In the genomic region with DNA sequence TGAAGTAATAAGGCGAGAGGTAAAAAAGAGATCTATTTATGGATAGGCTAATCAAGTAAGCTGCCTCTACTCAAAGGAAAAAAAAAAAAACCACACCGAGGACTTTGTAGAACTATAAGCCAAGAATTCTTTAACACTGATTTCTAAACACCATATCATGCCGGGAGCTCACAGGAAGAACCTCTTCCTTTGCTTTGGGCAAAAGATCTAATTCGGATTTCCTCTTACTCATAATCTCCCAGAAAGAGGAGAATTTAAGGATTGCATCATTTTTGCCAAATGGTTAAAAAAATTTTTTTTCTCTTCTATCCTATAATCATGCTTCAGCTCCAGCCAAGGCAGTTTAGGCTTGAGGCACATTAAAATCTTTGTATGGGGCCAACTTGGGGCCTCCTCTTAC, we compare ENCODE assay signal across 14 cellular contexts.
A peak's percentile ranks its signal among the peaks of the same experiment; 100 is the strongest.
DNase-seq lines count a peak whose midpoint lies in the region; ATAC-seq and TF ChIP-seq lines count a peak whose summit lies in the region.
"Had no signal": no experiment of that assay in that cellular context is flagged by ENCODE, and none has a peak within 500 bp of the region (broad histone marks: within the 10 kb centered on the region; RNA-seq: fewer than 3 reads in every experiment).

No MANE protein-coding gene starts in this region.

- TF ChIP-seq EP300 in sigmoid colon (IDR thresholded peaks at IDR 0.05): no peak

- CTCF ChIA-PET in activated CD4-positive, alpha-beta T cell treated with anti-CD3 and anti-CD28 coated beads for 36 hours (lab: Charles Lee): no interaction called here
- CTCF ChIA-PET in T-cell (lab: Charles Lee): interaction anchor here (0.6 to 1.1 kb wide), 3 partner anchors 42 to 1802 kb away, joined by 3 to 4 read pairs (median 3); no protein-coding TSS in a partner anchor

- intact Hi-C loops in activated CD4-positive, alpha-beta T cell treated with anti-CD3 and anti-CD28 coated beads for 36 hours (cut with DNase I, micrococcal nuclease): no loop called here
- intact Hi-C loops in sigmoid colon (cut with DNase I): no loop called here

- no peak overlapping the region for H3K4me3 ChIP-seq in sigmoid colon
- H3K4me3 ChIP-seq: SJCRH30, spleen had no signal

- peaks cover 0 to 47% (median 5%) of the 10 kb centered on the region in 4 donors for H3K36me3 ChIP-seq in sigmoid colon
- H3K36me3 ChIP-seq: SJCRH30 had no signal

- H3K9me3 Mint-ChIP-seq in activated CD4-positive, alpha-beta T cell treated with anti-CD3 and anti-CD28 coated beads for 36 hours (ENCODE audit: low read depth): no peaks in the 10 kb centered on the region
- no peaks in the 10 kb centered on the region for H3K9me3 Mint-ChIP-seq in T-cell
- H3K9me3 Mint-ChIP-seq in stimulated activated effector memory CD8-positive, alpha-beta T cell treated with anti-CD3 and anti-CD28 coated beads, Interleukin-12 subunit alpha, Interleukin-12 subunit beta, amount 100 ng/mL, for 72 hours: no peaks in the 10 kb centered on the region
- H3K9me3 Mint-ChIP-seq: activated naive CD4-positive, alpha-beta T cell treated with anti-CD3 and anti-CD28 coated beads for 36 hours had no signal

- no peaks in the 10 kb centered on the region for H3K4me1 ChIP-seq in sigmoid colon
- H3K4me1 ChIP-seq: SJCRH30 had no signal

- no peak overlapping the region for H3K4me3 Mint-ChIP-seq in activated CD4-positive, alpha-beta T cell treated with anti-CD3 and anti-CD28 coated beads for 36 hours
- peak overlapping the region in 1 of 3 donors; percentile 39 for H3K4me3 Mint-ChIP-seq in T-cell
- H3K4me3 Mint-ChIP-seq in stimulated activated effector memory CD8-positive, alpha-beta T cell treated with anti-CD3 and anti-CD28 coated beads, Interleukin-12 subunit alpha, Interleukin-12 subunit beta, amount 100 ng/mL, for 72 hours: no peak overlapping the region
- H3K4me3 Mint-ChIP-seq: activated naive CD4-positive, alpha-beta T cell treated with anti-CD3 and anti-CD28 coated beads for 36 hours had no signal

- H3K36me3 Mint-ChIP-seq in activated CD4-positive, alpha-beta T cell treated with anti-CD3 and anti-CD28 coated beads for 36 hours (ENCODE audit: low read depth): peaks cover 70% of the 10 kb centered on the region
- peaks cover 54% of the 10 kb centered on the region for H3K36me3 Mint-ChIP-seq in T-cell
- H3K36me3 Mint-ChIP-seq in stimulated activated effector memory CD8-positive, alpha-beta T cell treated with anti-CD3 and anti-CD28 coated beads, Interleukin-12 subunit alpha, Interleukin-12 subunit beta, amount 100 ng/mL, for 72 hours: peaks cover 52% of the 10 kb centered on the region

- ATAC-seq in activated CD4-positive, alpha-beta T cell treated with anti-CD3 and anti-CD28 coated beads for 36 hours: no peak
- no peak for ATAC-seq in T-cell (replicated peaks in 1 of 4)
- ATAC-seq in stimulated activated effector memory CD8-positive, alpha-beta T cell treated with anti-CD3 and anti-CD28 coated beads, Interleukin-12 subunit alpha, Interleukin-12 subunit beta, amount 100 ng/mL, for 72 hours: no peak

- peak overlapping the region; percentile 74 for H3K27ac ChIP-seq in epithelial cell of prostate
- no peak overlapping the region for H3K27ac ChIP-seq in sigmoid colon
- H3K27ac ChIP-seq: KMS-11, SJCRH30 had no signal

- WGBS in sigmoid colon, 2 donors: 61 to 84% methylated on average over 4 of the region's 4 CpGs

- TF ChIP-seq POLR2A in sigmoid colon (IDR thresholded peaks at IDR 0.05): no peak

- no peaks in the 10 kb centered on the region for H3K9me3 ChIP-seq in sigmoid colon
- H3K9me3 ChIP-seq: SJCRH30, spleen had no signal

- peak overlapping the region; percentile 75 for H3K27ac Mint-ChIP-seq in activated CD4-positive, alpha-beta T cell treated with anti-CD3 and anti-CD28 coated beads for 36 hours
- peak overlapping the region; percentile 29 to 63 for H3K27ac Mint-ChIP-seq in T-cell
- peak overlapping the region; percentile 21 for H3K27ac Mint-ChIP-seq in stimulated activated effector memory CD8-positive, alpha-beta T cell treated with anti-CD3 and anti-CD28 coated beads, Interleukin-12 subunit alpha, Interleukin-12 subunit beta, amount 100 ng/mL, for 72 hours
- H3K27ac Mint-ChIP-seq: activated naive CD4-positive, alpha-beta T cell treated with anti-CD3 and anti-CD28 coated beads for 36 hours had no signal

- H3K4me1 Mint-ChIP-seq in activated CD4-positive, alpha-beta T cell treated with anti-CD3 and anti-CD28 coated beads for 36 hours: peaks cover 23% of the 10 kb centered on the region
- H3K4me1 Mint-ChIP-seq in T-cell: peaks cover 19 to 35% (median 20%) of the 10 kb centered on the region in 3 donors
- peaks cover 11% of the 10 kb centered on the region for H3K4me1 Mint-ChIP-seq in stimulated activated effector memory CD8-positive, alpha-beta T cell treated with anti-CD3 and anti-CD28 coated beads, Interleukin-12 subunit alpha, Interleukin-12 subunit beta, amount 100 ng/mL, for 72 hours

- POLR2A ChIA-PET in activated CD4-positive, alpha-beta T cell treated with anti-CD3 and anti-CD28 coated beads for 36 hours (lab: Charles Lee): no interaction called here
- POLR2A ChIA-PET in T-cell (lab: Charles Lee): interaction anchor here in 1 of 2 donors (0.7 kb wide), 1 partner anchor 16 kb away, joined by 4 read pairs; no protein-coding TSS in a partner anchor

- TF ChIP-seq CTCF in sigmoid colon (IDR thresholded peaks at IDR 0.05): no peak

- no peaks in the 10 kb centered on the region for H3K27me3 ChIP-seq in sigmoid colon
- H3K27me3 ChIP-seq: SJCRH30, spleen had no signal

- no peaks in the 10 kb centered on the region for H3K27me3 Mint-ChIP-seq in activated CD4-positive, alpha-beta T cell treated with anti-CD3 and anti-CD28 coated beads for 36 hours
- H3K27me3 Mint-ChIP-seq in T-cell: no peaks in the 10 kb centered on the region

- DNase-seq in activated CD4-positive, alpha-beta T cell treated with anti-CD3 and anti-CD28 coated beads for 36 hours: no peak
- no peak for DNase-seq in activated CD4-positive, alpha-beta T cell treated with anti-CD3 and anti-CD28 coated beads for 1 hour
- DNase-seq in T-cell: no peak
- no peak for DNase-seq in epithelial cell of prostate (ENCODE audit: low read depth, low spot score)
- DNase-seq in stimulated activated effector memory CD8-positive, alpha-beta T cell treated with anti-CD3 and anti-CD28 coated beads, Interleukin-12 subunit alpha, Interleukin-12 subunit beta, amount 100 ng/mL, for 72 hours (ENCODE audit: low spot score in 2 of 2): no peak
- DNase-seq in sigmoid colon: no peak
- DNase-seq in SIG-M5 treated with dmso at 0.1 percent for 504 hours (lab: John Stamatoyannopoulos, UW; ENCODE audit: unreplicated experiment): no peak
- DNase-seq in NCI-H2029 treated with DMSO at 0.1 percent for 48 hours (lab: John Stamatoyannopoulos, UW): no peak
- DNase-seq: 8988T; activated CD4-positive, alpha-beta T cell treated with anti-CD3 and anti-CD28 coated beads, Interleukin-2, amount 50 U/mL, for 1 hour; activated naive CD4-positive, alpha-beta T cell treated with anti-CD3 and anti-CD28 coated beads for 36 hours; SJCRH30; spleen had no signal

Comparison
In these comparisons a context has a peak if more than half of its experiments do, and no peak if none do; other contexts are left out.
1. H3K27ac Mint-ChIP-seq: peak in every context shown above with its lines; median percentile 75 in activated CD4-positive, alpha-beta T cell treated with anti-CD3 and anti-CD28 coated beads for 36 hours; 46 in T-cell; 21 in stimulated activated effector memory CD8-positive, alpha-beta T cell treated with anti-CD3 and anti-CD28 coated beads, Interleukin-12 subunit alpha, Interleukin-12 subunit beta, amount 100 ng/mL, for 72 hours.